ENCODE assay signal across 8 cellular contexts in the genomic region with DNA sequence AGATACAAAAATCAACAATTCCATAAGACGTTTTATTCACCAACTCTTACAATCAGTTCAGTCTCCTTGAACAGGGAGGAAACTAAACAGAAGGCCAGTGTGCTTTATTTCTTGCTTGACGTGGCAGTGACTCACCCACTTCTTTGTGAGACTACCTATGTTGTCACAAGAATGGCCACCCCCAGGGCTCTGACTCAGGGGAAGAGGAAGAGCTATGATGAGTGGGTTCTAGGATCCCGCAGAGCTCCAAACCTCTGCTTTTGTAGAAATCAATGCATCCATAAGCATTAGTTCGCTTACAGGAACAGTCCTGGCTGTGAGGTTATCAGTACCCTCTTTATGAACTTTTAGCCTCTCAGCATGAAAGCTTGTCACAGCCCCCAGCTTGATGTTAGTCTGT.
DNase-seq lines count a peak whose midpoint lies in the region; ATAC-seq and TF ChIP-seq lines count a peak whose summit lies in the region.

No MANE protein-coding gene starts in this region.

- DNase-seq in activated naive CD4-positive, alpha-beta T cell treated with anti-CD3 and anti-CD28 coated beads, Interleukin-2, amount 50 U/mL, for 72 hours (ENCODE audit: low spot score in 2 of 2): peak in 1 of 2 donors; percentile 7
- no peak for DNase-seq in activated naive CD4-positive, alpha-beta T cell treated with anti-CD3 and anti-CD28 coated beads, Interleukin-2, amount 10 ng/mL, durations not matched to agents 7 days and 5 days
- DNase-seq in SJSA1 (ENCODE audit: low read depth in 1 of 2, low spot score in 2 of 2) (peak; percentile 93 to 96), glomerular visceral epithelial cell (ENCODE audit: extremely low spot score) (peak; percentile 83), type B pancreatic cell (ENCODE audit: extremely low spot score, unreplicated experiment) (no peak), HUDEP-2 (lab: John Stamatoyannopoulos, UW; ENCODE audit: unreplicated experiment in 76 of 76) (no peak), iPS-NIHi11 (ENCODE audit: low spot score) (no peak)

- H3K4me3 ChIP-seq in SJSA1: no peak overlapping the region

- peaks cover 20% of the 10 kb centered on the region for H3K27me3 Mint-ChIP-seq in activated naive CD4-positive, alpha-beta T cell treated with anti-CD3 and anti-CD28 coated beads, Interleukin-2, amount 10 ng/mL, durations not matched to agents 7 days and 5 days
- H3K27me3 Mint-ChIP-seq in type B pancreatic cell: no peaks in the 10 kb centered on the region

- H3K4me1 Mint-ChIP-seq in activated naive CD4-positive, alpha-beta T cell treated with anti-CD3 and anti-CD28 coated beads, Interleukin-2, amount 10 ng/mL, durations not matched to agents 7 days and 5 days: no peaks in the 10 kb centered on the region
- no peaks in the 10 kb centered on the region for H3K4me1 Mint-ChIP-seq in type B pancreatic cell (ENCODE audit: unreplicated experiment)

- H3K27ac Mint-ChIP-seq in activated naive CD4-positive, alpha-beta T cell treated with anti-CD3 and anti-CD28 coated beads, Interleukin-2, amount 50 U/mL, for 72 hours: no peak overlapping the region
- H3K27ac Mint-ChIP-seq in activated naive CD4-positive, alpha-beta T cell treated with anti-CD3 and anti-CD28 coated beads, Interleukin-2, amount 10 ng/mL, durations not matched to agents 7 days and 5 days: no peak overlapping the region
- peak overlapping the region; percentile 64 for H3K27ac Mint-ChIP-seq in type B pancreatic cell

- H3K4me1 ChIP-seq in SJSA1 (replicated peaks): peaks cover 34% of the 10 kb centered on the region

- no peak overlapping the region for H3K4me3 Mint-ChIP-seq in activated naive CD4-positive, alpha-beta T cell treated with anti-CD3 and anti-CD28 coated beads, Interleukin-2, amount 10 ng/mL, durations not matched to agents 7 days and 5 days
- no peak overlapping the region for H3K4me3 Mint-ChIP-seq in type B pancreatic cell

- H3K36me3 ChIP-seq in SJSA1: peaks cover 67% of the 10 kb centered on the region

- peak; percentile 54 to 75 for ATAC-seq in activated naive CD4-positive, alpha-beta T cell treated with anti-CD3 and anti-CD28 coated beads, Interleukin-2, amount 50 U/mL, for 72 hours
- ATAC-seq in GM21447 (IDR thresholded peaks at IDR 0.05; ENCODE audit: unreplicated experiment): no peak

- no peaks in the 10 kb centered on the region for H3K9me3 ChIP-seq in SJSA1 (replicated peaks)

- H3K36me3 Mint-ChIP-seq in activated naive CD4-positive, alpha-beta T cell treated with anti-CD3 and anti-CD28 coated beads, Interleukin-2, amount 50 U/mL, for 72 hours: no peaks in the 10 kb centered on the region
- H3K36me3 Mint-ChIP-seq in activated naive CD4-positive, alpha-beta T cell treated with anti-CD3 and anti-CD28 coated beads, Interleukin-2, amount 10 ng/mL, durations not matched to agents 7 days and 5 days: no peaks in the 10 kb centered on the region
- peaks cover 39% of the 10 kb centered on the region for H3K36me3 Mint-ChIP-seq in type B pancreatic cell

- no peaks in the 10 kb centered on the region for H3K9me3 Mint-ChIP-seq in activated naive CD4-positive, alpha-beta T cell treated with anti-CD3 and anti-CD28 coated beads, Interleukin-2, amount 50 U/mL, for 72 hours
- no peaks in the 10 kb centered on the region for H3K9me3 Mint-ChIP-seq in activated naive CD4-positive, alpha-beta T cell treated with anti-CD3 and anti-CD28 coated beads, Interleukin-2, amount 10 ng/mL, durations not matched to agents 7 days and 5 days
- no peaks in the 10 kb centered on the region for H3K9me3 Mint-ChIP-seq in type B pancreatic cell

- CTCF ChIA-PET in activated naive CD4-positive, alpha-beta T cell treated with anti-CD3 and anti-CD28 coated beads, Interleukin-2, amount 10 ng/mL, durations not matched to agents 7 days and 5 days (lab: Charles Lee): no interaction called here

- TF ChIP-seq CTCF in type B pancreatic cell (conservative IDR thresholded peaks at IDR 0.05): no peak

- peak overlapping the region; percentile 76 for H3K27ac ChIP-seq in SJSA1

- H3K27me3 ChIP-seq in SJSA1 (replicated peaks): no peaks in the 10 kb centered on the region

Comparison
In these comparisons a context has a peak if more than half of its experiments do, and no peak if none do; other contexts are left out.
1. DNase-seq: peak in SJSA1 (2 of 2) and glomerular visceral epithelial cell (single experiment); none in activated naive CD4-positive, alpha-beta T cell treated with anti-CD3 and anti-CD28 coated beads, Interleukin-2, amount 10 ng/mL, durations not matched to agents 7 days and 5 days (single experiment), type B pancreatic cell (single experiment), HUDEP-2 (0 of 76) and iPS-NIHi11 (single experiment).